In genomic region chr5:5372930-5373329, GRCh38 we compare ENCODE assay signal across 25 cellular contexts.
"Had no signal": no experiment of that assay in that cellular context is flagged by ENCODE, and none has a peak within 500 bp of the region (broad histone marks: within the 10 kb centered on the region; RNA-seq: fewer than 3 reads in every experiment).

No MANE protein-coding gene starts in this region.

- H3K36me3 ChIP-seq: MG63, SJSA1 had no signal

- H3K4me3 ChIP-seq: MG63, SJSA1, SK-N-MC had no signal

- H3K27me3 ChIP-seq: MG63, SJSA1 had no signal

- DNase-seq: Karpas-422, KG1, MG63, NCI-H1092, NCI-H1105 treated with DMSO at 0.1 percent for 48 hours, NCI-H1417 treated with DMSO at 0.1 percent for 48 hours, NCI-H146, NCI-H1694 treated with DMSO at 0.1 percent for 48 hours, NCI-H1930, NCI-H2081, NCI-H2107, NCI-H2227 treated with DMSO at 0.1 percent for 48 hours, NCI-H446, NCI-H510A, NCI-H524 treated with DMSO at 0.1 percent for 48 hours, NCI-H69, NCI-H774, Right ventricle myocardium superior, RPMI8226, SIG-M5 had no signal

- H3K27ac ChIP-seq: HL-60, SK-N-MC had no signal

- FAIRE-seq: HTR-8/SVneo, RCC 7860 had no signal

- H3K9me3 ChIP-seq: MG63, SJSA1 had no signal
